23 cellular contexts compared by ENCODE assay signal in genomic region chr10:20105236-20105635, GRCh38.
A peak's percentile ranks its signal among the peaks of the same experiment; 100 is the strongest.
DNase-seq lines count a peak whose midpoint lies in the region; ATAC-seq, FAIRE-seq and TF ChIP-seq lines count a peak whose summit lies in the region.
"Had no signal": no experiment of that assay in that cellular context is flagged by ENCODE, and none has a peak within 500 bp of the region (broad histone marks: within the 10 kb centered on the region; RNA-seq: fewer than 3 reads in every experiment).

No MANE protein-coding gene starts in this region.

- H3K27ac ChIP-seq in astrocyte (ENCODE audit: low read depth, low read length), result peak overlapping the region; percentile 73
- H3K27ac ChIP-seq: coronary artery, esophagus squamous epithelium, left ventricle myocardium inferior, sigmoid colon had no signal

- peaks cover 10% of the 10 kb centered on the region for H3K4me1 ChIP-seq in astrocyte (ENCODE audit: insufficient read depth, low read length)

- TF ChIP-seq CTCF in astrocyte (IDR thresholded peaks at IDR 0.05; ENCODE audit: insufficient read depth, low read depth, low read length) (no peak), type B pancreatic cell (conservative IDR thresholded peaks at IDR 0.05) (no peak)

- H3K4me3 Mint-ChIP-seq in astrocyte (ENCODE audit: unreplicated experiment), result no peak overlapping the region
- no peak overlapping the region for H3K4me3 Mint-ChIP-seq in type B pancreatic cell
- H3K4me3 Mint-ChIP-seq: activated naive CD4-positive, alpha-beta T cell treated with anti-CD3 and anti-CD28 coated beads, Interleukin-2, amount 50 U/mL, for 24 hours; brain; endodermal cell; mesothelial cell of epicardium; natural killer cell; T-helper 17 cell had no signal

- H3K9me3 ChIP-seq in astrocyte (ENCODE audit: insufficient read depth, low read depth, low read length), result no peaks in the 10 kb centered on the region
- H3K9me3 ChIP-seq: esophagus squamous epithelium, left ventricle myocardium inferior, sigmoid colon had no signal

- no peaks in the 10 kb centered on the region for H3K79me2 ChIP-seq in astrocyte (ENCODE audit: insufficient read depth, low read length)

- H3K9me3 Mint-ChIP-seq in astrocyte (ENCODE audit: unreplicated experiment) (no peaks in the 10 kb centered on the region), type B pancreatic cell (no peaks in the 10 kb centered on the region)
- H3K9me3 Mint-ChIP-seq: activated naive CD4-positive, alpha-beta T cell treated with anti-CD3 and anti-CD28 coated beads, Interleukin-2, amount 50 U/mL, for 24 hours; brain; endodermal cell; mesothelial cell of epicardium; natural killer cell had no signal

- DNase-seq in DMS53 treated with DMSO at 0.1 percent for 48 hours (lab: John Stamatoyannopoulos, UW; ENCODE audit: unreplicated experiment) (peak; percentile 16), astrocyte (ENCODE audit: low read depth) (peak; percentile 84), iris pigment epithelial cell (ENCODE audit: low read depth) (peak; percentile 43), type B pancreatic cell (ENCODE audit: extremely low spot score, unreplicated experiment) (no peak), D341Med (ENCODE audit: low spot score) (no peak)
- DNase-seq: activated CD4-positive, alpha-beta T cell treated with anti-CD3 and anti-CD28 coated beads for 48 hours; endodermal cell; esophagus squamous epithelium; glutamatergic neuron; HCEC 1CT; KG1; left ventricle myocardium inferior; natural killer cell; NCI-H146; NCI-H524 treated with DMSO at 0.1 percent for 48 hours; sigmoid colon; T-helper 17 cell had no signal

- H3K36me3 Mint-ChIP-seq in astrocyte (ENCODE audit: low read depth, unreplicated experiment), result peaks cover 3% of the 10 kb centered on the region
- H3K36me3 Mint-ChIP-seq in type B pancreatic cell, result no peaks in the 10 kb centered on the region
- H3K36me3 Mint-ChIP-seq: activated naive CD4-positive, alpha-beta T cell treated with anti-CD3 and anti-CD28 coated beads, Interleukin-2, amount 50 U/mL, for 24 hours; brain; mesothelial cell of epicardium; natural killer cell had no signal

- H3K4me2 ChIP-seq in astrocyte (ENCODE audit: low read length), result peak overlapping the region; percentile 61

- no peak for ATAC-seq in GM21619 (IDR thresholded peaks at IDR 0.05; ENCODE audit: unreplicated experiment)
- ATAC-seq in GM18870 (IDR thresholded peaks at IDR 0.05; ENCODE audit: unreplicated experiment), result no peak
- ATAC-seq: natural killer cell, T-helper 17 cell had no signal

- no peak for FAIRE-seq in astrocyte (lab: Jason Lieb, UNC)

- no peak overlapping the region for H2AFZ ChIP-seq in astrocyte (ENCODE audit: low read depth, low read length)

- H3K27me3 Mint-ChIP-seq in astrocyte (ENCODE audit: low read depth, unreplicated experiment), result no peaks in the 10 kb centered on the region
- H3K27me3 Mint-ChIP-seq in type B pancreatic cell, result no peaks in the 10 kb centered on the region
- H3K27me3 Mint-ChIP-seq: activated naive CD4-positive, alpha-beta T cell treated with anti-CD3 and anti-CD28 coated beads, Interleukin-2, amount 50 U/mL, for 24 hours; brain; T-helper 17 cell had no signal

- no peaks in the 10 kb centered on the region for H3K27me3 ChIP-seq in astrocyte (ENCODE audit: insufficient read depth, low read length)
- H3K27me3 ChIP-seq: esophagus squamous epithelium, sigmoid colon had no signal

- H3K27ac Mint-ChIP-seq in astrocyte (ENCODE audit: unreplicated experiment) (peak overlapping the region; percentile 94), type B pancreatic cell (peak overlapping the region; percentile 60)
- H3K27ac Mint-ChIP-seq: activated naive CD4-positive, alpha-beta T cell treated with anti-CD3 and anti-CD28 coated beads, Interleukin-2, amount 50 U/mL, for 24 hours; brain; endodermal cell; mesothelial cell of epicardium; natural killer cell; T-helper 17 cell had no signal

- no peaks in the 10 kb centered on the region for H4K20me1 ChIP-seq in astrocyte (ENCODE audit: insufficient read depth, low read length)

- no peak overlapping the region for H3K9ac ChIP-seq in astrocyte (ENCODE audit: low read length)

- H3K4me1 Mint-ChIP-seq in astrocyte (ENCODE audit: low read depth, unreplicated experiment), result peaks cover 28% of the 10 kb centered on the region
- H3K4me1 Mint-ChIP-seq in type B pancreatic cell (ENCODE audit: unreplicated experiment), result peaks cover 15% of the 10 kb centered on the region
- H3K4me1 Mint-ChIP-seq: activated naive CD4-positive, alpha-beta T cell treated with anti-CD3 and anti-CD28 coated beads, Interleukin-2, amount 50 U/mL, for 24 hours; endodermal cell; T-helper 17 cell had no signal

- H3K36me3 ChIP-seq in astrocyte (ENCODE audit: insufficient read depth, low read length), result no peaks in the 10 kb centered on the region
- H3K36me3 ChIP-seq: esophagus squamous epithelium, left ventricle myocardium inferior, sigmoid colon had no signal

- no peak overlapping the region for H3K4me3 ChIP-seq in astrocyte (ENCODE audit: insufficient read depth, low read depth, low read length)
- H3K4me3 ChIP-seq: coronary artery, esophagus squamous epithelium, left ventricle myocardium inferior, sigmoid colon had no signal

Comparison
In these comparisons a context has a peak if more than half of its experiments do, and no peak if none do; other contexts are left out.
1. DNase-seq: peak in DMS53 treated with DMSO at 0.1 percent for 48 hours (single experiment), astrocyte (single experiment) and iris pigment epithelial cell (single experiment); none in type B pancreatic cell (single experiment) and D341Med (single experiment).